Comparison of ENCODE assay signal across 12 cellular contexts in genomic region chrX:7372843-7373525, GRCh38.
DNase-seq lines count a peak whose midpoint lies in the region; FAIRE-seq and TF ChIP-seq lines count a peak whose summit lies in the region.
"Had no signal": no experiment of that assay in that cellular context is flagged by ENCODE, and none has a peak within 500 bp of the region (broad histone marks: within the 10 kb centered on the region; RNA-seq: fewer than 3 reads in every experiment).

No MANE protein-coding gene starts in this region.

- H3K4me3 ChIP-seq in right atrium auricular region = no peak overlapping the region
- no peak overlapping the region for H3K4me3 ChIP-seq in A673 (ENCODE audit: low read depth, low read length, poor library complexity, severe bottlenecking)
- H3K4me3 ChIP-seq: heart right ventricle, left ventricle myocardium inferior had no signal

- H3K4me1 ChIP-seq in right atrium auricular region = no peaks in the 10 kb centered on the region
- H3K4me1 ChIP-seq in A673 (ENCODE audit: insufficient read depth, low read length, poor library complexity, severe bottlenecking) = no peaks in the 10 kb centered on the region
- H3K4me1 ChIP-seq: heart right ventricle, left ventricle myocardium inferior had no signal

- H3K9me3 ChIP-seq in right atrium auricular region (peaks cover 0 to 12% of the 10 kb centered on the region in 2 donors), A673 (ENCODE audit: low read depth, low read length, poor library complexity, severe bottlenecking) (peaks cover 4% of the 10 kb centered on the region)
- H3K9me3 ChIP-seq: left ventricle myocardium inferior had no signal

- H3K27ac ChIP-seq in RWPE1 = no peak overlapping the region
- H3K27ac ChIP-seq in right atrium auricular region = no peak overlapping the region
- no peak overlapping the region for H3K27ac ChIP-seq in A673 (ENCODE audit: low read depth, low read length, poor library complexity, severe bottlenecking)
- H3K27ac ChIP-seq: heart right ventricle, left ventricle myocardium inferior had no signal

- POLR2A ChIA-PET in RWPE1 (lab: Yijun Ruan, JAX; ENCODE audit: low non-redundant PET) (no interaction called here), A673 (lab: Charles Lee; ENCODE audit: low non-redundant PET) (no interaction called here)

- no TSS peak for BruUV-seq in A673 (replicated peaks; lab: Mats Ljungman, UMichigan)

- H3K36me3 ChIP-seq in right atrium auricular region = no peaks in the 10 kb centered on the region
- no peaks in the 10 kb centered on the region for H3K36me3 ChIP-seq in A673 (ENCODE audit: insufficient read depth, low read length, poor library complexity, severe bottlenecking)
- H3K36me3 ChIP-seq: heart right ventricle, left ventricle myocardium inferior had no signal

- CTCF ChIA-PET in RWPE1 (lab: Yijun Ruan, JAX) (no interaction called here), A673 (lab: Charles Lee) (no interaction called here)

- intact Hi-C loops in A673 (cut with micrococcal nuclease; ENCODE audit: unreplicated experiment) = no loop called here

- peak; percentile 3 to 40 for DNase-seq in NOMO-1 (lab: John Stamatoyannopoulos, UW; ENCODE audit: unreplicated experiment in 2 of 2)
- no peak for DNase-seq in NOMO-1 treated with dmso at 0.1 percent for 144 hours (lab: John Stamatoyannopoulos, UW; ENCODE audit: unreplicated experiment)
- DNase-seq in RWPE1 (ENCODE audit: low spot score) = peak; percentile 52
- DNase-seq in fibroblast of peridontal ligament (ENCODE audit: extremely low read depth) = peak; percentile 50
- no peak for DNase-seq in DMS53 (lab: John Stamatoyannopoulos, UW)
- DNase-seq in right atrium auricular region (ENCODE audit: low spot score) = no peak
- no peak for DNase-seq in A673 (ENCODE audit: low spot score)
- no peak for DNase-seq in urothelium cell line (ENCODE audit: low spot score)
- DNase-seq: 8988T, heart right ventricle, left ventricle myocardium inferior, natural killer cell had no signal

- H3K27me3 ChIP-seq in right atrium auricular region (no peaks in the 10 kb centered on the region), A673 (replicated peaks; ENCODE audit: insufficient read depth, low read depth, low read length, poor library complexity) (no peaks in the 10 kb centered on the region)
- H3K27me3 ChIP-seq: heart right ventricle had no signal

- TF ChIP-seq CTCF in RWPE1 (conservative IDR thresholded peaks at IDR 0.05; ENCODE audit: low read depth) (no peak), right atrium auricular region (IDR thresholded peaks at IDR 0.05) (no peak), A673 (conservative IDR thresholded peaks at IDR 0.05; ENCODE audit: low read depth, low read length) (no peak)

- FAIRE-seq in urothelium cell line (lab: Jason Lieb, UNC) = no peak

Comparison
In these comparisons a context has a peak if more than half of its experiments do, and no peak if none do; other contexts are left out.
1. DNase-seq: peak in NOMO-1 (2 of 2), RWPE1 (single experiment) and fibroblast of peridontal ligament (single experiment); none in NOMO-1 treated with dmso at 0.1 percent for 144 hours (single experiment), DMS53 (single experiment), right atrium auricular region (single experiment), A673 (single experiment) and urothelium cell line (single experiment).